In genomic region chr20:46129955-46130481, GRCh38 we compare ENCODE assay signal across 12 cellular contexts. TPM values are rescaled to one million over a fixed set of nuclear protein-coding genes. Genes with fewer than 3 reads are reported as not detected.
A peak's percentile ranks its signal among the peaks of the same experiment; 100 is the strongest.
DNase-seq lines count a peak whose midpoint lies in the region; TF ChIP-seq lines count a peak whose summit lies in the region.
"Had no signal": no experiment of that assay in that cellular context is flagged by ENCODE, and none has a peak within 500 bp of the region (broad histone marks: within the 10 kb centered on the region; RNA-seq: fewer than 3 reads in every experiment).

No MANE protein-coding gene starts in this region.

- H3K4me1 ChIP-seq in sigmoid colon = no peaks in the 10 kb centered on the region

- no peak overlapping the region for H3K4me3 ChIP-seq in sigmoid colon
- H3K4me3 ChIP-seq: esophagus squamous epithelium had no signal

- TF ChIP-seq CTCF in sigmoid colon (IDR thresholded peaks at IDR 0.05) = no peak

- no peak overlapping the region for H3K27ac ChIP-seq in sigmoid colon
- H3K27ac ChIP-seq: esophagus squamous epithelium had no signal

- TF ChIP-seq EP300 in sigmoid colon (IDR thresholded peaks at IDR 0.05) = no peak

- intact Hi-C loops in sigmoid colon (cut with DNase I) = no loop called here

- peak; percentile 54 for TF ChIP-seq POLR2A in GM18526 (IDR thresholded peaks at IDR 0.05; ENCODE audit: extremely low read depth, insufficient read length)
- no peak for TF ChIP-seq POLR2A in sigmoid colon (IDR thresholded peaks at IDR 0.05)

- H3K27me3 ChIP-seq in sigmoid colon = peaks cover 0 to 62% (median 33%) of the 10 kb centered on the region in 3 donors

- DNase-seq in DMS 273 treated with DMSO at 0.1 percent for 48 hours (lab: John Stamatoyannopoulos, UW) (peak; percentile 96), NCI-H345 treated with DMSO at 0.1 percent for 48 hours (lab: John Stamatoyannopoulos, UW; ENCODE audit: unreplicated experiment) (peak; percentile 86), kidney tubule cell (ENCODE audit: low spot score) (peak; percentile 18), UCSD-AML1 (lab: John Stamatoyannopoulos, UW; ENCODE audit: unreplicated experiment) (no peak), sigmoid colon (no peak), NCI-H1436 treated with DMSO at 0.1 percent for 48 hours (lab: John Stamatoyannopoulos, UW) (no peak), SW480 (ENCODE audit: low spot score) (no peak)
- DNase-seq: esophagus squamous epithelium; H9; IMR-90; stimulated activated CD4-positive, alpha-beta T cell treated with anti-CD3 and anti-CD28 coated beads, Interleukin-2, amount 100 ng/mL, for 48 hours had no signal

- no peaks in the 10 kb centered on the region for H3K9me3 ChIP-seq in sigmoid colon
- H3K9me3 ChIP-seq: esophagus squamous epithelium had no signal

- WGBS in sigmoid colon, 2 donors = 37 to 40% methylated on average over 5 of the region's 5 CpGs

- peaks cover 0 to 2% (median 0%) of the 10 kb centered on the region in 4 donors for H3K36me3 ChIP-seq in sigmoid colon

RNA-seq across cellular contexts. Expression of gene CD40, which starts 11.9 kb away (rescaled TPM):
- total RNA-seq in sigmoid colon = 10 to 100 TPM in 2 of 4 donors, 1 to 10 TPM in 2; 5.0 to 15.6 (median 11.1) TPM
- polyA plus RNA-seq in sigmoid colon = 10 to 100 TPM in 1 of 3 donors, 1 to 10 TPM in 2; 3.6 to 25.2 (median 7.9) TPM

RNA-seq across cellular contexts. Expression of gene NCOA5, which starts 40.3 kb away (rescaled TPM):
- total RNA-seq in sigmoid colon = 10 to 100 TPM; 22.4 to 39.2 (median 29.5) TPM
- 10 to 100 TPM; 10.6 to 19.5 (median 11.4) TPM for polyA plus RNA-seq in sigmoid colon

Comparison
In these comparisons a context has a peak if more than half of its experiments do, and no peak if none do; other contexts are left out.
1. DNase-seq: peak in DMS 273 treated with DMSO at 0.1 percent for 48 hours (single experiment), NCI-H345 treated with DMSO at 0.1 percent for 48 hours (single experiment) and kidney tubule cell (single experiment); none in UCSD-AML1 (single experiment), sigmoid colon (single experiment), NCI-H1436 treated with DMSO at 0.1 percent for 48 hours (single experiment) and SW480 (single experiment).